1 cellular context compared by ENCODE assay signal in genomic region chr7:44572771-44573170, GRCh38.
A peak's percentile ranks its signal among the peaks of the same experiment; 100 is the strongest.
TF ChIP-seq lines count a peak whose summit lies in the region.

No MANE protein-coding gene starts in this region.

TF ChIP-seq in H1, 55 proteins besides CTCF, POLR2A, EP300 and RAD21:
- TF ChIP-seq POLR2AphosphoS5 (IDR thresholded peaks at IDR 0.05; ENCODE audit: low read depth, low read length) (0 out of 2 replicates have a peak, but pooled peaks have one; percentile 16), CTBP2 (IDR thresholded peaks at IDR 0.05; ENCODE audit: borderline replicate concordance, insufficient read depth, insufficient read length, low read length) (no peak)
